In genomic region chr16:49932449-49932848, GRCh38 we compare ENCODE assay signal across 28 cellular contexts.
"Had no signal": no experiment of that assay in that cellular context is flagged by ENCODE, and none has a peak within 500 bp of the region (broad histone marks: within the 10 kb centered on the region; RNA-seq: fewer than 3 reads in every experiment).

No MANE protein-coding gene starts in this region.

- H3K4me3 ChIP-seq: breast epithelium, esophagus squamous epithelium, heart right ventricle, left ventricle myocardium inferior, lung, skin epidermis, thoracic aorta, upper lobe of left lung had no signal

- H3K27ac Mint-ChIP-seq: activated CD4-positive, alpha-beta memory T cell treated with anti-CD3 and anti-CD28 coated beads, Interleukin-2, amount 10 ng/mL, durations not matched to agents 7 days and 5 days; activated CD4-positive, alpha-beta T cell treated with anti-CD3 and anti-CD28 coated beads, Interleukin-2, amount 10 ng/mL, durations not matched to agents 7 days and 5 days; activated naive CD4-positive, alpha-beta T cell treated with anti-CD3 and anti-CD28 coated beads, Interleukin-2, amount 50 U/mL, for 72 hours; activated T-helper 17 cell treated with anti-CD3 and anti-CD28 coated beads, Interleukin-2, amount 50 U/mL, for 72 hours; natural killer cell treated with Interleukin-12 subunit alpha and Interleukin-12 subunit beta and Interleukin-15 and Interleukin-18, amount 100 ng/mL, for 72 hours; stimulated activated effector memory CD8-positive, alpha-beta T cell treated with anti-CD3 and anti-CD28 coated beads, Interleukin-12 subunit alpha, Interleukin-12 subunit beta, amount 100 ng/mL, for 72 hours; stimulated activated naive CD8-positive, alpha-beta T cell treated with anti-CD3 and anti-CD28 coated beads, Interleukin-15, Interleukin-2, amounts not matched to agents 100 ng/mL and 50 ng/mL, for 24 hours; T-helper 17 cell; WTC11 had no signal

- ATAC-seq: activated naive CD4-positive, alpha-beta T cell treated with anti-CD3 and anti-CD28 coated beads, Interleukin-2, amount 50 U/mL, for 72 hours; activated T-cell treated with anti-CD3 and anti-CD28 coated beads, Interleukin-2, amount 50 U/mL, for 4 hours; activated T-helper 17 cell treated with anti-CD3 and anti-CD28 coated beads, Interleukin-2, amount 50 U/mL, for 72 hours; natural killer cell treated with Interleukin-12 subunit alpha and Interleukin-12 subunit beta and Interleukin-15 and Interleukin-18, amount 100 ng/mL, for 72 hours; stimulated activated effector memory CD8-positive, alpha-beta T cell treated with anti-CD3 and anti-CD28 coated beads, Interleukin-12 subunit alpha, Interleukin-12 subunit beta, amount 100 ng/mL, for 72 hours; T-helper 17 cell; WTC11 had no signal

- H3K27me3 ChIP-seq: breast epithelium, upper lobe of left lung had no signal

- H3K36me3 ChIP-seq: breast epithelium, esophagus squamous epithelium, heart right ventricle, left ventricle myocardium inferior, thoracic aorta, upper lobe of left lung had no signal

- H3K9me3 Mint-ChIP-seq: activated CD4-positive, alpha-beta memory T cell treated with anti-CD3 and anti-CD28 coated beads, Interleukin-2, amount 10 ng/mL, durations not matched to agents 7 days and 5 days; activated CD4-positive, alpha-beta T cell treated with anti-CD3 and anti-CD28 coated beads, Interleukin-2, amount 10 ng/mL, durations not matched to agents 7 days and 5 days; activated naive CD4-positive, alpha-beta T cell treated with anti-CD3 and anti-CD28 coated beads, Interleukin-2, amount 50 U/mL, for 72 hours; activated T-cell treated with anti-CD3 and anti-CD28 coated beads, Interleukin-2, amount 50 U/mL, for 4 hours; activated T-helper 17 cell treated with anti-CD3 and anti-CD28 coated beads, Interleukin-2, amount 50 U/mL, for 72 hours; central memory CD8-positive, alpha-beta T cell; natural killer cell treated with Interleukin-12 subunit alpha and Interleukin-12 subunit beta and Interleukin-15 and Interleukin-18, amount 100 ng/mL, for 72 hours; stimulated activated effector memory CD8-positive, alpha-beta T cell treated with anti-CD3 and anti-CD28 coated beads, Interleukin-12 subunit alpha, Interleukin-12 subunit beta, amount 100 ng/mL, for 72 hours; stimulated activated naive CD8-positive, alpha-beta T cell treated with anti-CD3 and anti-CD28 coated beads, Interleukin-15, Interleukin-2, amounts not matched to agents 100 ng/mL and 50 ng/mL, for 24 hours had no signal

- H3K4me3 Mint-ChIP-seq: activated CD4-positive, alpha-beta memory T cell treated with anti-CD3 and anti-CD28 coated beads, Interleukin-2, amount 10 ng/mL, durations not matched to agents 7 days and 5 days; activated CD4-positive, alpha-beta T cell treated with anti-CD3 and anti-CD28 coated beads, Interleukin-2, amount 10 ng/mL, durations not matched to agents 7 days and 5 days; activated T-cell treated with anti-CD3 and anti-CD28 coated beads, Interleukin-2, amount 50 U/mL, for 4 hours; activated T-helper 17 cell treated with anti-CD3 and anti-CD28 coated beads, Interleukin-2, amount 50 U/mL, for 72 hours; central memory CD8-positive, alpha-beta T cell; natural killer cell treated with Interleukin-12 subunit alpha and Interleukin-12 subunit beta and Interleukin-15 and Interleukin-18, amount 100 ng/mL, for 72 hours; stimulated activated effector memory CD8-positive, alpha-beta T cell treated with anti-CD3 and anti-CD28 coated beads, Interleukin-12 subunit alpha, Interleukin-12 subunit beta, amount 100 ng/mL, for 72 hours; stimulated activated naive CD8-positive, alpha-beta T cell treated with anti-CD3 and anti-CD28 coated beads, Interleukin-15, Interleukin-2, amounts not matched to agents 100 ng/mL and 50 ng/mL, for 24 hours; T-helper 17 cell; WTC11 had no signal

- H3K4me1 Mint-ChIP-seq: activated CD4-positive, alpha-beta memory T cell treated with anti-CD3 and anti-CD28 coated beads, Interleukin-2, amount 10 ng/mL, durations not matched to agents 7 days and 5 days; activated CD4-positive, alpha-beta T cell treated with anti-CD3 and anti-CD28 coated beads, Interleukin-2, amount 10 ng/mL, durations not matched to agents 7 days and 5 days; activated T-helper 17 cell treated with anti-CD3 and anti-CD28 coated beads, Interleukin-2, amount 50 U/mL, for 72 hours; central memory CD8-positive, alpha-beta T cell; stimulated activated effector memory CD8-positive, alpha-beta T cell treated with anti-CD3 and anti-CD28 coated beads, Interleukin-12 subunit alpha, Interleukin-12 subunit beta, amount 100 ng/mL, for 72 hours; T-helper 17 cell had no signal

- H3K4me1 ChIP-seq: breast epithelium, left ventricle myocardium inferior had no signal

- H3K36me3 Mint-ChIP-seq: activated naive CD4-positive, alpha-beta T cell treated with anti-CD3 and anti-CD28 coated beads, Interleukin-2, amount 50 U/mL, for 72 hours; natural killer cell treated with Interleukin-12 subunit alpha and Interleukin-12 subunit beta and Interleukin-15 and Interleukin-18, amount 100 ng/mL, for 72 hours; stimulated activated effector memory CD8-positive, alpha-beta T cell treated with anti-CD3 and anti-CD28 coated beads, Interleukin-12 subunit alpha, Interleukin-12 subunit beta, amount 100 ng/mL, for 72 hours; WTC11 had no signal

- H3K27ac ChIP-seq: breast epithelium, epithelial cell of prostate, esophagus squamous epithelium, heart right ventricle, left ventricle myocardium inferior, thoracic aorta, upper lobe of left lung had no signal

- DNase-seq: activated CD4-positive, alpha-beta memory T cell treated with anti-CD3 and anti-CD28 coated beads, Interleukin-2, amount 10 ng/mL, durations not matched to agents 7 days and 5 days; activated CD4-positive, alpha-beta T cell treated with anti-CD3 and anti-CD28 coated beads for 1 hour; activated CD4-positive, alpha-beta T cell treated with anti-CD3 and anti-CD28 coated beads, Interleukin-2, amount 10 ng/mL, durations not matched to agents 7 days and 5 days; activated naive CD4-positive, alpha-beta T cell; activated T-cell treated with anti-CD3 and anti-CD28 coated beads, Interleukin-2, amount 50 U/mL, for 4 hours; dermis blood vessel endothelial cell; effector CD4-positive, alpha-beta T cell; esophagus squamous epithelium; foreskin melanocyte; nucleus accumbens; stimulated activated CD4-positive, alpha-beta T cell treated with anti-CD3 and anti-CD28 coated beads, Interleukin-12 subunit alpha, Interleukin-12 subunit beta, amount 100 ng/mL, for 4 hours; stimulated activated CD4-positive, alpha-beta T cell treated with anti-CD3 and anti-CD28 coated beads, Interleukin-4, amount 100 ng/mL, for 24 hours; T-helper 17 cell; upper lobe of left lung had no signal

- H3K9me3 ChIP-seq: breast epithelium, esophagus squamous epithelium, heart right ventricle, left ventricle myocardium inferior, thoracic aorta, upper lobe of left lung had no signal

- H3K27me3 Mint-ChIP-seq: activated CD4-positive, alpha-beta T cell treated with anti-CD3 and anti-CD28 coated beads, Interleukin-2, amount 10 ng/mL, durations not matched to agents 7 days and 5 days had no signal
